21 cellular contexts compared by ENCODE assay signal in genomic region chr19:2981898-2982297, GRCh38. TPM values are rescaled to one million over a fixed set of nuclear protein-coding genes. Genes with fewer than 3 reads are reported as not detected.
DNase-seq lines count a peak whose midpoint lies in the region; ATAC-seq and TF ChIP-seq lines count a peak whose summit lies in the region.
"Had no signal": no experiment of that assay in that cellular context is flagged by ENCODE, and none has a peak within 500 bp of the region (broad histone marks: within the 10 kb centered on the region; RNA-seq: fewer than 3 reads in every experiment).

No MANE protein-coding gene starts in this region.

- H3K36me3 Mint-ChIP-seq in nephron (ENCODE audit: low read depth) (no peaks in the 10 kb centered on the region), type B pancreatic cell (no peaks in the 10 kb centered on the region)

- no peak for TF ChIP-seq CTCF in HEK293 (tag by site-specific recombination; IDR thresholded peaks at IDR 0.05)
- no peak for TF ChIP-seq CTCF in nephron (IDR thresholded peaks at IDR 0.05; ENCODE audit: unreplicated experiment in 3 of 3)
- TF ChIP-seq CTCF in type B pancreatic cell (conservative IDR thresholded peaks at IDR 0.05) = no peak
- no peak for TF ChIP-seq CTCF in psoas muscle (IDR thresholded peaks at IDR 0.05)
- TF ChIP-seq CTCF in dorsolateral prefrontal cortex (IDR thresholded peaks at IDR 0.05 in 54 of 56, conservative IDR thresholded peaks at IDR 0.05 in 2 of 56; ENCODE audit: low read depth in 1 of 56, partially characterized antibody in 56 of 56) = no peak

- H3K27me3 ChIP-seq in BLaER1 treated with 17β-estradiol and CSF1 and Interleukin-3, amounts not matched to agents 10 nM and 100 nM = peaks cover 0 to 8% (median 0%) of the 10 kb centered on the region in 11 experiments; a peak in 2 of 22 replicates
- no peaks in the 10 kb centered on the region for H3K27me3 ChIP-seq in psoas muscle (ENCODE audit: insufficient read depth in 3 of 3, low read length in 2 of 3)
- peaks cover 0 to 4% (median 0%) of the 10 kb centered on the region in 45 donors for H3K27me3 ChIP-seq in dorsolateral prefrontal cortex
- H3K27me3 ChIP-seq: MG63 had no signal

- WGBS in psoas muscle, 3 donors = 71 to 78% (median 73%) methylated on average over 5 of the region's 5 CpGs

- H3K27ac Mint-ChIP-seq in nephron (peak overlapping the region in 2 of 3 experiments; percentile 65 to 71), type B pancreatic cell (peak overlapping the region; percentile 36)

- H3K27me3 Mint-ChIP-seq in nephron (ENCODE audit: low read depth) (peaks cover 43% of the 10 kb centered on the region), type B pancreatic cell (peaks cover 12% of the 10 kb centered on the region)

- intact Hi-C loops in psoas muscle (cut with DNase I) (no loop called here), dorsolateral prefrontal cortex (cut with DNase I) (no loop called here)

- H3K4me3 ChIP-seq in BLaER1 treated with 17β-estradiol and CSF1 and Interleukin-3, amounts not matched to agents 10 nM and 100 nM = no peak overlapping the region
- H3K4me3 ChIP-seq in HEK293 (ENCODE audit: low read depth, low read length) = no peak overlapping the region
- no peak overlapping the region for H3K4me3 ChIP-seq in psoas muscle
- no peak overlapping the region for H3K4me3 ChIP-seq in dorsolateral prefrontal cortex
- H3K4me3 ChIP-seq: MG63 had no signal

- H3K4me3 Mint-ChIP-seq in nephron = peak overlapping the region in 2 of 3 experiments; percentile 27 to 52
- H3K4me3 Mint-ChIP-seq in type B pancreatic cell = peak overlapping the region; percentile 12
- H3K4me3 Mint-ChIP-seq: CD14-positive monocyte had no signal

- H3K9me3 ChIP-seq in BLaER1 treated with 17β-estradiol and CSF1 and Interleukin-3, amounts not matched to agents 10 nM and 100 nM (replicated peaks in 1 of 11) = no peaks in the 10 kb centered on the region
- no peaks in the 10 kb centered on the region for H3K9me3 ChIP-seq in HEK293 (ENCODE audit: control insufficient read depth, insufficient read depth, low read depth, low read length)
- no peaks in the 10 kb centered on the region for H3K9me3 ChIP-seq in psoas muscle
- H3K9me3 ChIP-seq: MG63 had no signal

- DNase-seq in type B pancreatic cell (ENCODE audit: extremely low spot score, unreplicated experiment) = no peak
- no peak for DNase-seq in psoas muscle
- no peak for DNase-seq in dorsolateral prefrontal cortex
- DNase-seq: ACHN, H9, IMR-90, Kasumi-1, MG63, NCI-H1048, NCI-H1436, NCI-H2029 treated with DMSO at 0.1 percent for 48 hours, NCI-H2171, NCI-H446, Right ventricle myocardium superior had no signal

- CTCF ChIA-PET in HEK293 (lab: Yijun Ruan, JAX) = interaction anchor here (1.1 kb wide), 1 partner anchor 11 kb away, joined by 5 read pairs; no protein-coding TSS in a partner anchor

- no peak for ATAC-seq in psoas muscle
- no peak for ATAC-seq in HG03354 (IDR thresholded peaks at IDR 0.05; ENCODE audit: poor library complexity, severe bottlenecking, unreplicated experiment)

- peak overlapping the region in 5 of 11 experiments; percentile 9 to 50 (median 38); a peak in 3 of 22 replicates for H3K9ac ChIP-seq in BLaER1 treated with 17β-estradiol and CSF1 and Interleukin-3, amounts not matched to agents 10 nM and 100 nM

- H3K27ac ChIP-seq in BLaER1 treated with 17β-estradiol and CSF1 and Interleukin-3, amounts not matched to agents 10 nM and 100 nM = peak overlapping the region in 1 of 11 experiments; percentile 14; a peak in 1 of 22 replicates
- H3K27ac ChIP-seq in HEK293 (ENCODE audit: extremely low read depth, low read depth, low read length) (no peak overlapping the region), psoas muscle (no peak overlapping the region), dorsolateral prefrontal cortex (no peak overlapping the region)
- H3K27ac ChIP-seq: HL-60 had no signal

- peaks cover 39% of the 10 kb centered on the region for H3K4me1 Mint-ChIP-seq in nephron
- peaks cover 25% of the 10 kb centered on the region for H3K4me1 Mint-ChIP-seq in type B pancreatic cell (ENCODE audit: unreplicated experiment)

- H3K9me3 Mint-ChIP-seq in nephron = no peaks in the 10 kb centered on the region
- no peaks in the 10 kb centered on the region for H3K9me3 Mint-ChIP-seq in type B pancreatic cell

- H3K4me2 ChIP-seq in BLaER1 treated with 17β-estradiol and CSF1 and Interleukin-3, amounts not matched to agents 10 nM and 100 nM = peak overlapping the region in 9 of 11 experiments; percentile 15 to 98 (median 92); a peak in 16 of 22 replicates

- no peaks in the 10 kb centered on the region for H3K36me3 ChIP-seq in BLaER1 treated with 17β-estradiol and CSF1 and Interleukin-3, amounts not matched to agents 10 nM and 100 nM
- no peaks in the 10 kb centered on the region for H3K36me3 ChIP-seq in HEK293 (ENCODE audit: control insufficient read depth in 2 of 2, insufficient read depth in 1 of 2, low read length in 2 of 2)
- no peaks in the 10 kb centered on the region for H3K36me3 ChIP-seq in psoas muscle (ENCODE audit: insufficient read depth in 1 of 2, low read depth in 1 of 2)
- H3K36me3 ChIP-seq: MG63 had no signal

- no peaks in the 10 kb centered on the region for H4K20me1 ChIP-seq in BLaER1 treated with 17β-estradiol and CSF1 and Interleukin-3, amounts not matched to agents 10 nM and 100 nM

- peaks cover 30 to 92% (median 84%) of the 10 kb centered on the region in 10 experiments for H3K4me1 ChIP-seq in BLaER1 treated with 17β-estradiol and CSF1 and Interleukin-3, amounts not matched to agents 10 nM and 100 nM
- H3K4me1 ChIP-seq in HEK293 (ENCODE audit: control insufficient read depth, insufficient read depth, low read length) = peaks cover 9% of the 10 kb centered on the region
- peaks cover 9% of the 10 kb centered on the region for H3K4me1 ChIP-seq in psoas muscle

- POLR2A ChIA-PET in HEK293 (lab: Yijun Ruan, JAX) = interaction anchor here (1.0 kb wide), 1 partner anchor 54 kb away, joined by 3 read pairs; no protein-coding TSS in a partner anchor

TF ChIP-seq in HEK293, 187 proteins besides CTCF, POLR2A, EP300 and RAD21:
- TF ChIP-seq PRDM1 (tag by site-specific recombination; IDR thresholded peaks at IDR 0.05) (0 out of 2 replicates have a peak, but pooled peaks have one; percentile 36), ZNF768 (tag by site-specific recombination; IDR thresholded peaks at IDR 0.05) (peak; percentile 94; the same call in 1 of the 2 replicates), ZNF350 (tag by site-specific recombination; IDR thresholded peaks at IDR 0.05) (no peak), ZNF639 (tag by site-specific recombination; IDR thresholded peaks at IDR 0.05) (0 out of 2 replicates have a peak, but pooled peaks have one; percentile 25), ZNF624 (tag by site-specific recombination; IDR thresholded peaks at IDR 0.05) (no peak), ZNF580 (tag by site-specific recombination; IDR thresholded peaks at IDR 0.05) (peak; percentile 65; the same call in 1 of the 2 replicates)

RNA-seq across cellular contexts. Expression of gene TLE6, which starts 4.5 kb away (rescaled TPM):
- total RNA-seq in type B pancreatic cell (ENCODE audit: low replicate concordance) (3.8 TPM in 2 replicates), psoas muscle (under 1 TPM in 3 of 4 donors, not detected in 1; 0.50 to 0.89 (median 0.68) TPM), dorsolateral prefrontal cortex (1 to 10 TPM in 60 of 120 experiments, under 1 TPM in 54, not detected in 6; 0.23 to 3.4 (median 1.1) TPM)
- polyA plus RNA-seq in psoas muscle = 1 to 10 TPM in 2 of 3 donors, under 1 TPM in 1; 0.96 to 2.2 (median 1.5) TPM
- total RNA-seq: HT1080 had no signal
- polyA plus RNA-seq: CD14-positive monocyte had no signal

RNA-seq across cellular contexts. Expression of gene ZNF77, which starts 37.1 kb away (rescaled TPM):
- total RNA-seq in type B pancreatic cell (ENCODE audit: low replicate concordance) (4.0 and 5.8 TPM in 2 replicates), psoas muscle (1 to 10 TPM; 1.3 to 2.4 (median 1.3) TPM), dorsolateral prefrontal cortex (1 to 10 TPM; 3.0 to 8.8 (median 4.8) TPM)
- 1 to 10 TPM in 2 of 3 donors, under 1 TPM in 1; 0.84 to 1.9 (median 1.6) TPM for polyA plus RNA-seq in psoas muscle
- total RNA-seq: HT1080 had no signal

RNA-seq across cellular contexts. Expression of gene TLE2, which starts 47.2 kb away (rescaled TPM):
- 37.7 and 52.8 TPM in 2 replicates for total RNA-seq in type B pancreatic cell (ENCODE audit: low replicate concordance)
- total RNA-seq in psoas muscle = 10 to 100 TPM; 28.6 to 42.5 (median 36.1) TPM
- 10 to 100 TPM; 23.5 to 35.1 (median 31.8) TPM for polyA plus RNA-seq in psoas muscle
- 10 to 100 TPM; 20.7 to 66.1 (median 34.1) TPM for total RNA-seq in dorsolateral prefrontal cortex
- total RNA-seq: HT1080 had no signal
- polyA plus RNA-seq: CD14-positive monocyte had no signal
